ENCODE assay signal across 10 cellular contexts in the genomic region with DNA sequence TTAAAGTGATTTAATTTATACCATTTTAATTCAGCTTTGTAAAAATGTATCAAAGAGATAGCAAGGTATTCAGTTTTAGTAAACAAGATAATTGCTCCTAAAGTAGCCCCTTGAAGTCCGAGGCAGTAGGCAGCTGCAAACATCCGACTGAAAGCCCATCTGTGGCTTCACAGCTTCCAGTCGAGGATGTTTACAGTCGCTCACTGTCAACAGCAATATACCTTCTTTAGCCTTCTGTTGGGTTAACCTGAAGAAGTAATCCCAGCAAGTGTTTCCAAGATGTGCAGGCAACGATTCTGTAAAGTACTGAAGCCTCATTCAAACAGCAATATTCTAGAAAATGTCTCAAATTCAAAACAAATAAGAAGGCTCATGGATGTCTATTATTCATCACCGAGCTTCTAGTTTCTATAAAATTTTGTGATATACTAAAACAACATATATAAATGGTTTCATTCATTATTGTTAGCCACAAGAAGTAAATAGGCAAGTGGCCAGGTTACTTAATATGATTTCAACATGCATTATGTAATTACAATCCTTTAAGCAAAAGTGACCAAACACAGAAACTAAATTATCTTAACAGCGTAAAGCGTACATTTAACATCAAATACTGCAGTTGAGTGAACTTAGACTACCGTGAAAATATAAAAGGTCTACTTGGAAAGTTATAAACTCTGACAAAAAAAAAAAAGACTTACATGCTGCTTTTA.
DNase-seq lines count a peak whose midpoint lies in the region; ATAC-seq and TF ChIP-seq lines count a peak whose summit lies in the region.
"Had no signal": no experiment of that assay in that cellular context is flagged by ENCODE, and none has a peak within 500 bp of the region (broad histone marks: within the 10 kb centered on the region; RNA-seq: fewer than 3 reads in every experiment).

No MANE protein-coding gene starts in this region.

- no peaks in the 10 kb centered on the region for H3K4me1 Mint-ChIP-seq in T-cell

- H3K4me3 ChIP-seq in HUES48 (ENCODE audit: low read depth, low read length) (peak overlapping the region; percentile 10; the same call in 1 of the 2 replicates), right cardiac atrium (ENCODE audit: low read length) (peak overlapping the region; percentile 15), gastrocnemius medialis (peak overlapping the region in 1 of 4 donors; percentile 5), Peyer's patch (no peak overlapping the region)

- no peaks in the 10 kb centered on the region for H3K36me3 Mint-ChIP-seq in T-cell
- H3K36me3 Mint-ChIP-seq: stimulated activated naive B cell treated with anti-CD40 and anti-IgM and Interleukin-4, amounts not matched to agents 10 μg/mL and 1 μg/mL and 100 μg/mL, for 72 hours had no signal

- H3K9me3 ChIP-seq in HUES48 (ENCODE audit: control insufficient read depth, insufficient read depth, low read length) = no peaks in the 10 kb centered on the region
- H3K9me3 ChIP-seq in right cardiac atrium (ENCODE audit: control insufficient read depth, low read length) = no peaks in the 10 kb centered on the region
- no peaks in the 10 kb centered on the region for H3K9me3 ChIP-seq in gastrocnemius medialis
- no peaks in the 10 kb centered on the region for H3K9me3 ChIP-seq in Peyer's patch

- TF ChIP-seq CTCF in gastrocnemius medialis (IDR thresholded peaks at IDR 0.05 in 4 of 5, conservative IDR thresholded peaks at IDR 0.05 in 1 of 5) (no peak), Peyer's patch (IDR thresholded peaks at IDR 0.05) (no peak)

- CTCF ChIA-PET in T-cell (lab: Charles Lee) = no interaction called here

- ATAC-seq in right cardiac atrium (no peak), gastrocnemius medialis (no peak), T-cell (replicated peaks in 1 of 4) (no peak), HG02763 (IDR thresholded peaks at IDR 0.05; ENCODE audit: unreplicated experiment) (no peak)
- ATAC-seq: activated CD8-positive, alpha-beta T cell treated with anti-CD3 and anti-CD28 coated beads for 36 hours; stimulated activated naive B cell treated with anti-CD40 and anti-IgM and Interleukin-4, amounts not matched to agents 10 μg/mL and 1 μg/mL and 100 μg/mL, for 72 hours had no signal

- POLR2A ChIA-PET in T-cell (lab: Charles Lee) = no interaction called here

- TF ChIP-seq POLR2A in gastrocnemius medialis (IDR thresholded peaks at IDR 0.05) (no peak), Peyer's patch (IDR thresholded peaks at IDR 0.05) (no peak)

- H3K27me3 ChIP-seq in HUES48 (ENCODE audit: control insufficient read depth, insufficient read depth, low read length) (no peaks in the 10 kb centered on the region), right cardiac atrium (ENCODE audit: control insufficient read depth, insufficient read depth) (no peaks in the 10 kb centered on the region), gastrocnemius medialis (no peaks in the 10 kb centered on the region), Peyer's patch (no peaks in the 10 kb centered on the region)

- 62% methylated on average over 9 of the region's 9 CpGs for WGBS in right cardiac atrium

- DNase-seq in right cardiac atrium (no peak), gastrocnemius medialis (no peak), Peyer's patch (no peak), NCI-H2171 (lab: John Stamatoyannopoulos, UW) (no peak), T-cell (no peak)
- DNase-seq: activated CD8-positive, alpha-beta T cell treated with anti-CD3 and anti-CD28 coated beads for 36 hours; stimulated activated naive B cell treated with anti-CD40 and anti-IgM and Interleukin-4, amounts not matched to agents 10 μg/mL and 1 μg/mL and 100 μg/mL, for 72 hours had no signal

- intact Hi-C loops in right cardiac atrium (cut with DNase I) (no loop called here), gastrocnemius medialis (cut with DNase I; ENCODE audit: low total_unique reads) (no loop called here)

- no peaks in the 10 kb centered on the region for H3K36me3 ChIP-seq in HUES48 (ENCODE audit: control insufficient read depth, insufficient read depth, low read length)
- H3K36me3 ChIP-seq in gastrocnemius medialis = no peaks in the 10 kb centered on the region
- no peaks in the 10 kb centered on the region for H3K36me3 ChIP-seq in Peyer's patch

- in situ Hi-C loops in gastrocnemius medialis (cut with MboI; ENCODE audit: low sequenced_read_pairs in 4 of 4) = loop anchor here in 2 of 4 donors (25.0 kb wide), 2 partner anchors 741 to 841 kb away; a partner anchor contains a TSS

- no peak overlapping the region for H3K4me3 Mint-ChIP-seq in T-cell
- H3K4me3 Mint-ChIP-seq: activated CD8-positive, alpha-beta T cell treated with anti-CD3 and anti-CD28 coated beads for 36 hours; stimulated activated naive B cell treated with anti-CD40 and anti-IgM and Interleukin-4, amounts not matched to agents 10 μg/mL and 1 μg/mL and 100 μg/mL, for 72 hours had no signal

- H3K4me1 ChIP-seq in HUES48 (ENCODE audit: control insufficient read depth, insufficient read depth, low read length) (peaks cover 49% of the 10 kb centered on the region), right cardiac atrium (ENCODE audit: control insufficient read depth, insufficient read depth, low read length) (peaks cover 8% of the 10 kb centered on the region), gastrocnemius medialis (peaks cover 58 to 72% of the 10 kb centered on the region in 2 donors), Peyer's patch (peaks cover 0 to 6% (median 0%) of the 10 kb centered on the region in 4 donors)

- peaks cover 7 to 26% of the 10 kb centered on the region in 2 donors for H3K27me3 Mint-ChIP-seq in T-cell

- no peak overlapping the region for H3K9ac ChIP-seq in HUES48 (ENCODE audit: low read depth, low read length)

- H3K27ac ChIP-seq in HUES48 (ENCODE audit: low read depth, low read length) (peak overlapping the region; percentile 72), angular gyrus (ENCODE audit: low read depth, low read length) (peak overlapping the region; percentile 52), right cardiac atrium (ENCODE audit: low read length) (no peak overlapping the region), gastrocnemius medialis (peak overlapping the region; percentile 48 to 74 (median 62)), Peyer's patch (no peak overlapping the region)

- H3K27ac Mint-ChIP-seq in T-cell = no peak overlapping the region
- H3K27ac Mint-ChIP-seq: activated CD8-positive, alpha-beta T cell treated with anti-CD3 and anti-CD28 coated beads for 36 hours; stimulated activated naive B cell treated with anti-CD40 and anti-IgM and Interleukin-4, amounts not matched to agents 10 μg/mL and 1 μg/mL and 100 μg/mL, for 72 hours had no signal

- H3K9me3 Mint-ChIP-seq in T-cell = no peaks in the 10 kb centered on the region
- H3K9me3 Mint-ChIP-seq: activated CD8-positive, alpha-beta T cell treated with anti-CD3 and anti-CD28 coated beads for 36 hours; stimulated activated naive B cell treated with anti-CD40 and anti-IgM and Interleukin-4, amounts not matched to agents 10 μg/mL and 1 μg/mL and 100 μg/mL, for 72 hours had no signal

Comparison
In these comparisons a context has a peak if more than half of its experiments do, and no peak if none do; other contexts are left out.
1. H3K27ac ChIP-seq: peak in HUES48 (single experiment), angular gyrus (single experiment) and gastrocnemius medialis (4 of 4); none in right cardiac atrium (single experiment) and Peyer's patch (0 of 4).
2. H3K4me3 ChIP-seq: peak in HUES48 (single experiment) and right cardiac atrium (single experiment); none in Peyer's patch (0 of 4).